Comparison of ENCODE assay signal across 19 cellular contexts in the genomic region with DNA sequence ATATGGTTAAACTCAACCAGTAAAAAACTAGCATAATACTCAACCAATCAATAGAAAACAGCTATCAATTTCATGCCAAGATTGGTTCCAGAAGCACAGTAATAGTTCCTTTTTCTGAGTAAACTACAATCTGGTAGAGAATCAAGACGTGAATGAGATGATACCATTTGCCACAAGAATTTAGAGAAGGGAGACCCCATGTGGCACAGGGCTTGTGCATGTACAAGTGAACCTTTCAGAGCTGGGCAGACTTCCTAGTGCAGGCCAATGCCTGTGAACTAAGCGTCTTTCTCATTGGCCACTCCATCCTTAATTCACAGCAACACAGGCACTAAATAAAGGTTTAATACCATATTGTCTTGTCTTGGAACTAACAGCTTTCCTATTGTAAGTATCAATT.
DNase-seq lines count a peak whose midpoint lies in the region; ATAC-seq and TF ChIP-seq lines count a peak whose summit lies in the region.
"Had no signal": no experiment of that assay in that cellular context is flagged by ENCODE, and none has a peak within 500 bp of the region (broad histone marks: within the 10 kb centered on the region; RNA-seq: fewer than 3 reads in every experiment).

No MANE protein-coding gene starts in this region.

- CTCF ChIA-PET in SK-N-SH (lab: Yijun Ruan, JAX) (interaction anchor here (0.7 to 1.4 kb wide), 3 partner anchors 12 to 381 kb away, joined by 3 to 5 read pairs (median 3); no protein-coding TSS in a partner anchor), WTC11 (lab: Charles Lee) (no interaction called here)

- TF ChIP-seq RAD21 in SK-N-SH (IDR thresholded peaks at IDR 0.05; ENCODE audit: low read length): peak; percentile 47; the same call in 1 of the 2 replicates

- H3K4me3 ChIP-seq in SK-N-SH (ENCODE audit: low read depth in 2 of 2, low read length in 1 of 2) (no peak overlapping the region), left lung (no peak overlapping the region), esophagus squamous epithelium (no peak overlapping the region)
- H3K4me3 ChIP-seq: gastrocnemius medialis, K562, right atrium auricular region, SJSA1 had no signal

- peaks cover 4% of the 10 kb centered on the region; the same call in 1 of the 2 replicates for H3K9me3 Mint-ChIP-seq in WTC11

- ATAC-seq in SK-N-SH treated with all-trans-retinoic acid at 6 μM for 48 hours (no peak), WTC11 (peak; percentile 43), left lung (no peak)
- ATAC-seq: gastrocnemius medialis, K562 had no signal

- DNase-seq in SK-N-SH (no peak), NOMO-1 treated with DMSO at 0.1 percent for 48 hours (lab: John Stamatoyannopoulos, UW; ENCODE audit: unreplicated experiment) (peak; percentile 48), WTC11 (ENCODE audit: low spot score) (no peak), pons (ENCODE audit: low spot score) (peak; percentile 25), left lung (no peak), esophagus squamous epithelium (lab: John Stamatoyannopoulos, UW) (no peak), T-helper 1 cell (no peak)
- DNase-seq: amniotic stem cell, cerebellar nuclear complex, gastrocnemius medialis, immature natural killer cell, mesenchymal stem cell, NCI-H187 treated with DMSO at 0.1 percent for 48 hours, NCI-H774 had no signal

- H3K79me2 ChIP-seq in SK-N-SH (ENCODE audit: insufficient read depth): no peaks in the 10 kb centered on the region

- 64% methylated on average over 2 of the region's 2 CpGs for WGBS in SK-N-SH (ENCODE audit: low lambda C conversion rate)
- WGBS in esophagus squamous epithelium, 2 donors: 74 to 78% methylated on average over 2 of the region's 2 CpGs

- H2AFZ ChIP-seq in SK-N-SH (ENCODE audit: low read depth): no peak overlapping the region

- H3K4me2 ChIP-seq in SK-N-SH: no peak overlapping the region

- no peaks in the 10 kb centered on the region for H3K36me3 Mint-ChIP-seq in WTC11
- H3K36me3 Mint-ChIP-seq: immature natural killer cell had no signal

- H3K9me3 ChIP-seq in SK-N-SH (no peaks in the 10 kb centered on the region), left lung (no peaks in the 10 kb centered on the region), esophagus squamous epithelium (no peaks in the 10 kb centered on the region)
- H3K9me3 ChIP-seq: gastrocnemius medialis, neutrophil, right atrium auricular region, SJSA1 had no signal

- H3K36me3 ChIP-seq in SK-N-SH (replicated peaks in 1 of 2; ENCODE audit: control insufficient read depth in 1 of 2, insufficient read depth in 2 of 2, low read length in 1 of 2): no peaks in the 10 kb centered on the region
- H3K36me3 ChIP-seq in left lung: no peaks in the 10 kb centered on the region
- no peaks in the 10 kb centered on the region for H3K36me3 ChIP-seq in esophagus squamous epithelium
- H3K36me3 ChIP-seq: gastrocnemius medialis, neutrophil, right atrium auricular region, SJSA1 had no signal

- no peaks in the 10 kb centered on the region for H4K20me1 ChIP-seq in SK-N-SH (ENCODE audit: insufficient read depth)

- no peak for TF ChIP-seq POLR2A in esophagus squamous epithelium (IDR thresholded peaks at IDR 0.05)

- no peaks in the 10 kb centered on the region for H3K9me2 ChIP-seq in SK-N-SH

- intact Hi-C loops in left lung (cut with DNase I) (no loop called here), esophagus squamous epithelium (cut with DNase I) (no loop called here)

- H3F3A ChIP-seq in SK-N-SH (replicated peaks; ENCODE audit: insufficient read depth): no peaks in the 10 kb centered on the region

- no peaks in the 10 kb centered on the region for H3K27me3 Mint-ChIP-seq in WTC11 (ENCODE audit: low read depth)

- H3K27me3 ChIP-seq in SK-N-SH (ENCODE audit: insufficient read depth) (no peaks in the 10 kb centered on the region), left lung (no peaks in the 10 kb centered on the region), esophagus squamous epithelium (no peaks in the 10 kb centered on the region)
- H3K27me3 ChIP-seq: gastrocnemius medialis, neutrophil, right atrium auricular region, SJSA1 had no signal

- POLR2A ChIA-PET in SK-N-SH (lab: Yijun Ruan, JAX): no interaction called here
- POLR2A ChIA-PET in WTC11 (lab: Charles Lee): no interaction called here

- no peak for TF ChIP-seq EP300 in SK-N-SH (IDR thresholded peaks at IDR 0.05; ENCODE audit: borderline replicate concordance in 1 of 2, low read depth in 1 of 2, low read length in 1 of 2)

- peaks cover 2 to 7% of the 10 kb centered on the region in 2 experiments; a peak in 3 of 4 replicates for H3K4me1 ChIP-seq in SK-N-SH (ENCODE audit: control insufficient read depth in 1 of 2, insufficient read depth in 2 of 2, low read depth in 1 of 2, low read length in 1 of 2)
- H3K4me1 ChIP-seq in left lung: no peaks in the 10 kb centered on the region
- no peaks in the 10 kb centered on the region for H3K4me1 ChIP-seq in esophagus squamous epithelium
- H3K4me1 ChIP-seq: gastrocnemius medialis had no signal

- H3K27ac ChIP-seq in SK-N-SH (ENCODE audit: low read depth in 2 of 2, low read length in 1 of 2) (no peak overlapping the region), left lung (no peak overlapping the region), esophagus squamous epithelium (no peak overlapping the region)
- H3K27ac ChIP-seq: gastrocnemius medialis, neutrophil, SJSA1 had no signal

- H3K27ac Mint-ChIP-seq in WTC11: no peak overlapping the region
- H3K27ac Mint-ChIP-seq: immature natural killer cell had no signal

- H3K4me1 Mint-ChIP-seq in WTC11: peaks cover 14% of the 10 kb centered on the region
- H3K4me1 Mint-ChIP-seq: immature natural killer cell had no signal

- no peak overlapping the region for H3K9ac ChIP-seq in SK-N-SH

- H3K4me3 Mint-ChIP-seq in WTC11: no peak overlapping the region
- H3K4me3 Mint-ChIP-seq: immature natural killer cell had no signal

- no peak for TF ChIP-seq CTCF in SK-N-SH (IDR thresholded peaks at IDR 0.05)
- no peak for TF ChIP-seq CTCF in WTC11 (IDR thresholded peaks at IDR 0.05)
- no peak for TF ChIP-seq CTCF in left lung (IDR thresholded peaks at IDR 0.05)
- no peak for TF ChIP-seq CTCF in esophagus squamous epithelium (IDR thresholded peaks at IDR 0.05)

TF ChIP-seq in SK-N-SH, 30 proteins besides CTCF, POLR2A, EP300 and RAD21 (continues in another document):
- TF ChIP-seq SMC3 (IDR thresholded peaks at IDR 0.05; ENCODE audit: low read depth, low read length): no peak; the same call in 1 of the 2 replicates
- TF ChIP-seq TAF1 (IDR thresholded peaks at IDR 0.05; ENCODE audit: borderline replicate concordance, low read depth, low read length): no peak
- TF ChIP-seq YY1 (IDR thresholded peaks at IDR 0.05; ENCODE audit: low read depth): no peak
- TF ChIP-seq, protein P1, sequence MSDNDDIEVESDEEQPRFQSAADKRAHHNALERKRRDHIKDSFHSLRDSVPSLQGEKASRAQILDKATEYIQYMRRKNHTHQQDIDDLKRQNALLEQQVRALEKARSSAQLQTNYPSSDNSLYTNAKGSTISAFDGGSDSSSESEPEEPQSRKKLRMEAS (IDR thresholded peaks at IDR 0.05; ENCODE audit: low read depth): no peak
- TF ChIP-seq GABPA (IDR thresholded peaks at IDR 0.05; ENCODE audit: low read depth): no peak
- TF ChIP-seq ELF1 (IDR thresholded peaks at IDR 0.05): no peak
- TF ChIP-seq TCF12 (IDR thresholded peaks at IDR 0.05): no peak
- TF ChIP-seq RFX5 (IDR thresholded peaks at IDR 0.05; ENCODE audit: low read length): no peak

TF ChIP-seq in SK-N-SH treated with all-trans-retinoic acid at 6 μM for 48 hours, 23 proteins besides CTCF, POLR2A, EP300 and RAD21:
- no peak for TF ChIP-seq CSDC2 (CRISPR knock-in tag; IDR thresholded peaks at IDR 0.05)

TF ChIP-seq in WTC11, 78 proteins besides CTCF, POLR2A, EP300 and RAD21:
- TF ChIP-seq FOXJ3 (CRISPR knock-in tag; IDR thresholded peaks at IDR 0.05; ENCODE audit: borderline replicate concordance) (no peak), JAZF1 (CRISPR knock-in tag; IDR thresholded peaks at IDR 0.05) (no peak), GTF2I (CRISPR knock-in tag; conservative IDR thresholded peaks at IDR 0.05) (no peak), ZNF416 (CRISPR knock-in tag; IDR thresholded peaks at IDR 0.05) (no peak), FOXP1 (CRISPR knock-in tag; IDR thresholded peaks at IDR 0.05; ENCODE audit: borderline replicate concordance) (no peak)
- TF ChIP-seq, protein P2, sequence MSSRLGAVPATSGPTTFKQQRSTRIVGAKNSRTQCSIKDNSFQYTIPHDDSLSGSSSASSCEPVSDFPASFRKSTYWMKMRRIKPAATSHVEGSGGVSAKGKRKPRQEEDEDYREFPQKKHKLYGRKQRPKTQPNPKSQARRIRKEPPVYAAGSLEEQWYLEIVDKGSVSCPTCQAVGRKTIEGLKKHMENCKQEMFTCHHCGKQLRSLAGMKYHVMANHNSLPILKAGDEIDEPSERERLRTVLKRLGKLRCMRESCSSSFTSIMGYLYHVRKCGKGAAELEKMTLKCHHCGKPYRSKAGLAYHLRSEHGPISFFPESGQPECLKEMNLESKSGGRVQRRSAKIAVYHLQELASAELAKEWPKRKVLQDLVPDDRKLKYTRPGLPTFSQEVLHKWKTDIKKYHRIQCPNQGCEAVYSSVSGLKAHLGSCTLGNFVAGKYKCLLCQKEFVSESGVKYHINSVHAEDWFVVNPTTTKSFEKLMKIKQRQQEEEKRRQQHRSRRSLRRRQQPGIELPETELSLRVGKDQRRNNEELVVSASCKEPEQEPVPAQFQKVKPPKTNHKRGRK (CRISPR knock-in tag; IDR thresholded peaks at IDR 0.05; ENCODE audit: borderline replicate concordance): no peak
TF ChIP-seq in WTC11: peak in this region for 0.

Comparison
In these comparisons a context has a peak if more than half of its experiments do, and no peak if none do; other contexts are left out.
1. DNase-seq: peak in NOMO-1 treated with DMSO at 0.1 percent for 48 hours (single experiment) and pons (single experiment); none in SK-N-SH (single experiment), WTC11 (single experiment), left lung (0 of 2), esophagus squamous epithelium (single experiment) and T-helper 1 cell (0 of 5).